Comparison of ENCODE assay signal across 14 cellular contexts in genomic region chr1:232853994-232854532, GRCh38. TPM values are rescaled to one million over a fixed set of nuclear protein-coding genes. Genes with fewer than 3 reads are reported as not detected.
A peak's percentile ranks its signal among the peaks of the same experiment; 100 is the strongest.
DNase-seq lines count a peak whose midpoint lies in the region; ATAC-seq and TF ChIP-seq lines count a peak whose summit lies in the region.
"Had no signal": no experiment of that assay in that cellular context is flagged by ENCODE, and none has a peak within 500 bp of the region (broad histone marks: within the 10 kb centered on the region; RNA-seq: fewer than 3 reads in every experiment).

No MANE protein-coding gene starts in this region.

- no peak overlapping the region for H3K27ac Mint-ChIP-seq in immature natural killer cell
- H3K27ac Mint-ChIP-seq: CD4-positive, CD25-positive, alpha-beta regulatory T cell had no signal

- TF ChIP-seq CTCF in foreskin fibroblast (IDR thresholded peaks at IDR 0.05; ENCODE audit: low read depth, low read length), result no peak

- DNase-seq in A172 (ENCODE audit: low spot score) (peak; percentile 70), ELR (ENCODE audit: low read depth) (peak; percentile 73), SK-N-MC (ENCODE audit: low read depth, low spot score) (no peak), foreskin fibroblast (peak; percentile 61 to 79), DMS114 treated with DMSO at 0.1 percent for 48 hours (lab: John Stamatoyannopoulos, UW; ENCODE audit: unreplicated experiment) (no peak), middle frontal gyrus (ENCODE audit: extremely low spot score, low spot score) (no peak), immature natural killer cell (no peak)
- DNase-seq: activated effector memory CD4-positive, alpha-beta T cell treated with Interleukin-2 at 50 U/mL for 16 hours; CD4-positive, CD25-positive, alpha-beta regulatory T cell; NCI-H146; small intestine had no signal

- H3K36me3 Mint-ChIP-seq in immature natural killer cell, result no peaks in the 10 kb centered on the region
- H3K36me3 Mint-ChIP-seq: CD4-positive, CD25-positive, alpha-beta regulatory T cell had no signal

- no peak overlapping the region for H3K4me3 Mint-ChIP-seq in immature natural killer cell
- H3K4me3 Mint-ChIP-seq: CD4-positive, CD25-positive, alpha-beta regulatory T cell had no signal

- ATAC-seq in HG02885 (IDR thresholded peaks at IDR 0.05; ENCODE audit: poor library complexity, unreplicated experiment), result no peak

- no peaks in the 10 kb centered on the region for H3K9me3 ChIP-seq in SK-N-MC (ENCODE audit: low read depth, low read length)

- no peaks in the 10 kb centered on the region for H3K36me3 ChIP-seq in SK-N-MC (ENCODE audit: insufficient read depth, low read length)

- H3K27ac ChIP-seq in SK-N-MC, result peak overlapping the region; percentile 68
- H3K27ac ChIP-seq: coronary artery, HL-60 had no signal

- H3K4me3 ChIP-seq in SK-N-MC (peak overlapping the region; percentile 9; the same call in 1 of the 2 replicates), foreskin fibroblast (ENCODE audit: low read depth in 1 of 2, low read length in 2 of 2) (no peak overlapping the region)
- H3K4me3 ChIP-seq: coronary artery had no signal

- peaks cover 2 to 22% (median 2%) of the 10 kb centered on the region in 3 donors for H3K27me3 Mint-ChIP-seq in immature natural killer cell (ENCODE audit: low read depth in 3 of 3)

- H3K9me3 Mint-ChIP-seq in immature natural killer cell, result peaks cover 0 to 2% (median 0%) of the 10 kb centered on the region in 6 donors
- H3K9me3 Mint-ChIP-seq: CD4-positive, CD25-positive, alpha-beta regulatory T cell had no signal

- no peaks in the 10 kb centered on the region for H3K4me1 Mint-ChIP-seq in immature natural killer cell
- H3K4me1 Mint-ChIP-seq: CD4-positive, CD25-positive, alpha-beta regulatory T cell had no signal

- no peak overlapping the region for H3K9ac ChIP-seq in SK-N-MC (ENCODE audit: insufficient read length)

RNA-seq across cellular contexts. Expression of gene MAP10, which starts 48.8 kb away (rescaled TPM):
- 0.09 and 0.84 TPM in 2 replicates for total RNA-seq in A172 (2014; rRNA removed; shearing (Covaris generic))
- 1 to 10 TPM in 1 of 3 donors, under 1 TPM in 2; 0.55 to 1.7 (median 0.81) TPM for polyA plus RNA-seq in immature natural killer cell

Comparison
In these comparisons a context has a peak if more than half of its experiments do, and no peak if none do; other contexts are left out.
1. DNase-seq: peak in A172 (single experiment), ELR (single experiment) and foreskin fibroblast (2 of 2); none in SK-N-MC (single experiment), DMS114 treated with DMSO at 0.1 percent for 48 hours (single experiment), middle frontal gyrus (single experiment) and immature natural killer cell (0 of 3).